In genomic region chr17:44111777-44112176, GRCh38 we compare ENCODE assay signal across 9 cellular contexts. TPM values are rescaled to one million over a fixed set of nuclear protein-coding genes. Genes with fewer than 3 reads are reported as not detected.
DNase-seq lines count a peak whose midpoint lies in the region; ATAC-seq and TF ChIP-seq lines count a peak whose summit lies in the region.
"Had no signal": no experiment of that assay in that cellular context is flagged by ENCODE, and none has a peak within 500 bp of the region (broad histone marks: within the 10 kb centered on the region; RNA-seq: fewer than 3 reads in every experiment).

No MANE protein-coding gene starts in this region.

- H3K27ac ChIP-seq in esophagus muscularis mucosa (replicated peaks in 1 of 4) (peak overlapping the region; percentile 87 to 98 (median 92)), sigmoid colon (peak overlapping the region; percentile 91 to 95 (median 94))

- intact Hi-C loops in esophagus muscularis mucosa (cut with DNase I) (loop anchor here (5.0 kb wide), 1 partner anchor 39 kb away; the partner anchor contains the start of gene G6PC3), sigmoid colon (cut with DNase I) (no loop called here)

- H3K4me3 Mint-ChIP-seq in endothelial cell (ENCODE audit: unreplicated experiment), result no peak overlapping the region

- ATAC-seq in HG03039 (IDR thresholded peaks at IDR 0.05; ENCODE audit: unreplicated experiment), result no peak

- TF ChIP-seq EP300 in esophagus muscularis mucosa (IDR thresholded peaks at IDR 0.05) (no peak), sigmoid colon (IDR thresholded peaks at IDR 0.05) (no peak)

- TF ChIP-seq CTCF in esophagus muscularis mucosa (IDR thresholded peaks at IDR 0.05) (no peak), sigmoid colon (IDR thresholded peaks at IDR 0.05) (no peak), endothelial cell (IDR thresholded peaks at IDR 0.05; ENCODE audit: unreplicated experiment) (no peak)

- H3K4me1 ChIP-seq in esophagus muscularis mucosa, result peaks cover 92 to 99% (median 95%) of the 10 kb centered on the region in 4 donors
- H3K4me1 ChIP-seq in sigmoid colon, result peaks cover 0 to 88% (median 80%) of the 10 kb centered on the region in 4 donors

- peak; percentile 18 for DNase-seq in COLO668 (lab: John Stamatoyannopoulos, UW; ENCODE audit: unreplicated experiment)
- peak; percentile 49 for DNase-seq in NCI-H69 (lab: John Stamatoyannopoulos, UW)
- DNase-seq in esophagus muscularis mucosa (ENCODE audit: extremely low spot score), result no peak
- DNase-seq in sigmoid colon, result no peak
- DNase-seq in endothelial cell (ENCODE audit: low spot score), result no peak
- DNase-seq in activated CD8-positive, alpha-beta memory T cell treated with anti-CD3 and anti-CD28 coated beads, Interleukin-2, amount 50 U/mL, for 4 hours, result no peak
- DNase-seq in NCI-H524 (lab: John Stamatoyannopoulos, UW), result no peak

- WGBS in esophagus muscularis mucosa, result 44% methylated on average over 3 of the region's 3 CpGs
- WGBS in sigmoid colon, 2 donors, result 54 to 83% methylated on average over 3 of the region's 3 CpGs

- no peak overlapping the region for H3K27ac Mint-ChIP-seq in endothelial cell (ENCODE audit: unreplicated experiment)
- H3K27ac Mint-ChIP-seq: T-cell had no signal

- H3K27me3 Mint-ChIP-seq in endothelial cell (ENCODE audit: unreplicated experiment), result peaks cover 16% of the 10 kb centered on the region
- H3K27me3 Mint-ChIP-seq: T-cell had no signal

- no peaks in the 10 kb centered on the region for H3K27me3 ChIP-seq in esophagus muscularis mucosa
- H3K27me3 ChIP-seq in sigmoid colon, result no peaks in the 10 kb centered on the region

- peaks cover 55% of the 10 kb centered on the region for H3K4me1 Mint-ChIP-seq in endothelial cell (ENCODE audit: unreplicated experiment)

- no peak for TF ChIP-seq POLR2A in esophagus muscularis mucosa (IDR thresholded peaks at IDR 0.05; ENCODE audit: low read depth)
- TF ChIP-seq POLR2A in sigmoid colon (IDR thresholded peaks at IDR 0.05), result no peak

- H3K36me3 ChIP-seq in esophagus muscularis mucosa, result peaks cover 7 to 38% (median 33%) of the 10 kb centered on the region in 4 donors
- peaks cover 0 to 29% (median 8%) of the 10 kb centered on the region in 4 donors for H3K36me3 ChIP-seq in sigmoid colon

- no peaks in the 10 kb centered on the region for H3K9me3 ChIP-seq in esophagus muscularis mucosa
- no peaks in the 10 kb centered on the region for H3K9me3 ChIP-seq in sigmoid colon

- no peaks in the 10 kb centered on the region for H3K36me3 Mint-ChIP-seq in endothelial cell (ENCODE audit: low read depth, unreplicated experiment)

- H3K4me3 ChIP-seq in esophagus muscularis mucosa, result peak overlapping the region in 3 of 4 donors; percentile 16 to 66 (median 46)
- H3K4me3 ChIP-seq in sigmoid colon, result peak overlapping the region in 2 of 4 donors; percentile 40 to 42

- H3K9me3 Mint-ChIP-seq in endothelial cell (ENCODE audit: unreplicated experiment), result no peaks in the 10 kb centered on the region
- H3K9me3 Mint-ChIP-seq: T-cell had no signal

RNA-seq across cellular contexts. Expression of gene HDAC5, which starts 11.7 kb away (rescaled TPM):
- total RNA-seq in esophagus muscularis mucosa, result 100 to 1,000 TPM in 3 of 4 donors, 10 to 100 TPM in 1; 75.6 to 237 (median 130) TPM
- 10 to 100 TPM; 58.2 to 87.5 (median 69.4) TPM for total RNA-seq in sigmoid colon
- polyA plus RNA-seq in sigmoid colon, result 10 to 100 TPM; 15.3 to 21.8 (median 16.8) TPM
- 51.4 TPM for total RNA-seq in endothelial cell (ENCODE audit: unreplicated experiment)

RNA-seq across cellular contexts. Expression of gene HROB, which starts 30.0 kb away (rescaled TPM):
- total RNA-seq in esophagus muscularis mucosa (1 to 10 TPM; 1.7 to 4.6 (median 2.6) TPM), sigmoid colon (1 to 10 TPM in 1 of 4 donors, under 1 TPM in 3; 0.36 to 3.3 (median 0.52) TPM), endothelial cell (ENCODE audit: unreplicated experiment) (6.1 TPM)
- polyA plus RNA-seq in sigmoid colon, result 1 to 10 TPM in 1 of 3 donors, under 1 TPM in 1, not detected in 1; 0.69 to 3.1 TPM

RNA-seq across cellular contexts. Expression of gene G6PC3, which starts 41.2 kb away (rescaled TPM):
- total RNA-seq in esophagus muscularis mucosa (10 to 100 TPM; 23.9 to 37.5 (median 30.7) TPM), sigmoid colon (10 to 100 TPM; 22.2 to 29.8 (median 25.9) TPM), endothelial cell (ENCODE audit: unreplicated experiment) (113 TPM)
- 10 to 100 TPM in 1 of 3 donors, 1 to 10 TPM in 2; 8.4 to 45.5 (median 9.7) TPM for polyA plus RNA-seq in sigmoid colon

RNA-seq across cellular contexts. Expression of gene LSM12, which starts 45.3 kb away (rescaled TPM):
- 10 to 100 TPM; 37.8 to 59.2 (median 46.0) TPM for total RNA-seq in esophagus muscularis mucosa
- total RNA-seq in sigmoid colon, result 10 to 100 TPM; 33.8 to 46.9 (median 40.1) TPM
- 10 to 100 TPM; 28.8 to 41.6 (median 37.9) TPM for polyA plus RNA-seq in sigmoid colon
- 63.0 TPM for total RNA-seq in endothelial cell (ENCODE audit: unreplicated experiment)

RNA-seq across cellular contexts. Expression of gene ASB16, which starts 58.7 kb away (rescaled TPM):
- total RNA-seq in esophagus muscularis mucosa (10 to 100 TPM in 1 of 4 donors, 1 to 10 TPM in 3; 3.3 to 10.8 (median 6.0) TPM), sigmoid colon (1 to 10 TPM in 3 of 4 donors, under 1 TPM in 1; 0.82 to 4.2 (median 1.6) TPM), endothelial cell (ENCODE audit: unreplicated experiment) (not detected)
- polyA plus RNA-seq in sigmoid colon, result under 1 TPM in 1 of 3 donors, not detected in 2; 0.19 TPM

Comparison
In these comparisons a context has a peak if more than half of its experiments do, and no peak if none do; other contexts are left out.
1. DNase-seq: peak in COLO668 (single experiment) and NCI-H69 (single experiment); none in esophagus muscularis mucosa (single experiment), sigmoid colon (single experiment), endothelial cell (single experiment), activated CD8-positive, alpha-beta memory T cell treated with anti-CD3 and anti-CD28 coated beads, Interleukin-2, amount 50 U/mL, for 4 hours (single experiment) and NCI-H524 (0 of 2).